ENCODE assay signal across 24 cellular contexts in the genomic region with DNA sequence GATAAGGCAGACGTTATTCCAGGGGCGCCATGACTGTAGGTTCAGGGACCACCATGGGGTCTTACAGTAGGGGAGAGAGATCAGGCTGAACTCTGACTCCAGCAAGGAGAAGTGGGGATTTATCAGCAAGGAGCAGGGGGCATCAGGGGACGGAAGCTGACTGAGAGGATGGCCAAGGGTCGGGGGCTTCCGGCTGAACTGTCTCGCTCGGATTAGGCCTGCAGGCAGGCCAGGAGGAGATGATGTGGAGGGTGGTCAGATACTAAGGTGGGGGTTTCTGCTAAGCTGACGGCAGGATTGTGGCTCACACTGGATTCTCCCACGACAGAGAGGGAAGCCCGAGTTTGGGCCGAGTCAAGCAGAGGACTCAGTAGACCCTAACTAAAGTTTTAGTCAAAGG.
"Had no signal": no experiment of that assay in that cellular context is flagged by ENCODE, and none has a peak within 500 bp of the region (broad histone marks: within the 10 kb centered on the region; RNA-seq: fewer than 3 reads in every experiment).

No MANE protein-coding gene starts in this region.

- H3K27ac Mint-ChIP-seq: activated CD4-positive, alpha-beta memory T cell treated with anti-CD3 and anti-CD28 coated beads for 36 hours; activated naive CD4-positive, alpha-beta T cell treated with anti-CD3 and anti-CD28 coated beads, Interleukin-2, amount 50 U/mL, for 24 hours; naive thymus-derived CD4-positive, alpha-beta T cell; progenitor cell of endocrine pancreas; stimulated activated naive CD8-positive, alpha-beta T cell treated with anti-CD3 and anti-CD28 coated beads, Interleukin-15, Interleukin-2, amounts not matched to agents 100 ng/mL and 50 ng/mL, for 24 hours; T-helper 1 cell treated with Interleukin-12 subunit alpha and Interleukin-12 subunit beta and Interleukin-4 antibody, amounts not matched to agents 30 μg/mL and 1 μg/mL, for 36 hours; WTC11 had no signal

- H3K9me3 Mint-ChIP-seq: activated CD4-positive, alpha-beta memory T cell treated with anti-CD3 and anti-CD28 coated beads for 36 hours; activated naive CD4-positive, alpha-beta T cell treated with anti-CD3 and anti-CD28 coated beads, Interleukin-2, amount 50 U/mL, for 24 hours; naive thymus-derived CD4-positive, alpha-beta T cell; stimulated activated naive CD8-positive, alpha-beta T cell treated with anti-CD3 and anti-CD28 coated beads, Interleukin-15, Interleukin-2, amounts not matched to agents 100 ng/mL and 50 ng/mL, for 24 hours; T-helper 1 cell treated with Interleukin-12 subunit alpha and Interleukin-12 subunit beta and Interleukin-4 antibody, amounts not matched to agents 30 μg/mL and 1 μg/mL, for 36 hours; WTC11 had no signal

- H3K27ac ChIP-seq: breast epithelium, epithelial cell of prostate, gastroesophageal sphincter, heart left ventricle, tibial nerve had no signal

- H3K36me3 ChIP-seq: adrenal gland, breast epithelium, gastroesophageal sphincter, heart left ventricle, tibial nerve had no signal

- H3K27me3 ChIP-seq: breast epithelium, tibial nerve had no signal

- H3K27me3 Mint-ChIP-seq: activated naive CD4-positive, alpha-beta T cell treated with anti-CD3 and anti-CD28 coated beads, Interleukin-2, amount 50 U/mL, for 24 hours; stimulated activated naive CD8-positive, alpha-beta T cell treated with anti-CD3 and anti-CD28 coated beads, Interleukin-15, Interleukin-2, amounts not matched to agents 100 ng/mL and 50 ng/mL, for 24 hours had no signal

- H3K4me3 ChIP-seq: adrenal gland, breast epithelium, gastroesophageal sphincter, heart left ventricle, lung, tibial nerve had no signal

- H3K4me1 Mint-ChIP-seq: activated naive CD4-positive, alpha-beta T cell treated with anti-CD3 and anti-CD28 coated beads, Interleukin-2, amount 50 U/mL, for 24 hours had no signal

- ATAC-seq: gastroesophageal sphincter; heart left ventricle; left lobe of liver; naive thymus-derived CD4-positive, alpha-beta T cell had no signal

- FAIRE-seq: keratinocyte, urothelium cell line had no signal

- H3K4me3 Mint-ChIP-seq: activated CD4-positive, alpha-beta memory T cell treated with anti-CD3 and anti-CD28 coated beads for 36 hours; activated naive CD4-positive, alpha-beta T cell treated with anti-CD3 and anti-CD28 coated beads, Interleukin-2, amount 50 U/mL, for 24 hours; naive thymus-derived CD4-positive, alpha-beta T cell; stimulated activated naive CD8-positive, alpha-beta T cell treated with anti-CD3 and anti-CD28 coated beads, Interleukin-15, Interleukin-2, amounts not matched to agents 100 ng/mL and 50 ng/mL, for 24 hours; T-helper 1 cell treated with Interleukin-12 subunit alpha and Interleukin-12 subunit beta and Interleukin-4 antibody, amounts not matched to agents 30 μg/mL and 1 μg/mL, for 36 hours; WTC11 had no signal

- H3K36me3 Mint-ChIP-seq: activated CD4-positive, alpha-beta memory T cell treated with anti-CD3 and anti-CD28 coated beads for 36 hours; activated naive CD4-positive, alpha-beta T cell treated with anti-CD3 and anti-CD28 coated beads, Interleukin-2, amount 50 U/mL, for 24 hours; naive thymus-derived CD4-positive, alpha-beta T cell; WTC11 had no signal

- H3K9me3 ChIP-seq: adrenal gland, breast epithelium, gastroesophageal sphincter, heart left ventricle, tibial nerve had no signal

- H3K4me1 ChIP-seq: gastroesophageal sphincter had no signal

- DNase-seq: activated CD4-positive, alpha-beta memory T cell treated with anti-CD3 and anti-CD28 coated beads for 36 hours; activated CD4-positive, alpha-beta T cell treated with anti-CD3 and anti-CD28 coated beads for 4 hours; activated gamma-delta T cell treated with Interleukin-2 at 50 U/mL for 16 hours; cortex of kidney; retina; stimulated activated CD4-positive, alpha-beta T cell treated with anti-CD3 and anti-CD28 coated beads, Interleukin-1b, Interleukin-23, amount 100 ng/mL, for 48 hours; substantia nigra; T1000 had no signal
